In genomic region chr2:102449370-102449974, GRCh38 we compare ENCODE assay signal across 8 cellular contexts. TPM values are rescaled to one million over a fixed set of nuclear protein-coding genes. Genes with fewer than 3 reads are reported as not detected.
DNase-seq lines count a peak whose midpoint lies in the region; ATAC-seq and TF ChIP-seq lines count a peak whose summit lies in the region.

No MANE protein-coding gene starts in this region.

- H4K20me1 ChIP-seq in GM23338 (replicated peaks; ENCODE audit: insufficient read depth): no peaks in the 10 kb centered on the region

- H3K27me3 ChIP-seq in GM23338 (ENCODE audit: insufficient read depth): no peaks in the 10 kb centered on the region

- DNase-seq in AML-193 (lab: John Stamatoyannopoulos, UW): peak; percentile 43 to 60
- peak; percentile 68 for DNase-seq in GM23338 (ENCODE audit: low spot score)
- peak; percentile 52 for DNase-seq in SK-MEL-5 (ENCODE audit: low read depth, low spot score)
- peak in 3 of 4 experiments; percentile 21 to 53 (median 29) for DNase-seq in activated naive CD4-positive, alpha-beta T cell (lab: John Stamatoyannopoulos, UW)
- peak; percentile 32 for DNase-seq in left cardiac atrium
- peak; percentile 22 to 62 for DNase-seq in stimulated activated CD4-positive, alpha-beta T cell treated with anti-CD3 and anti-CD28 coated beads, Interleukin-15, amount 100 ng/mL, for 1 hour (ENCODE audit: low read depth in 1 of 2, low spot score in 1 of 2)

- H3K9me2 ChIP-seq in GM23338 (ENCODE audit: insufficient read depth): no peaks in the 10 kb centered on the region

- intact Hi-C loops in left cardiac atrium (cut with DNase I): loop anchor here in 1 of 2 donors (5.0 to 10.0 kb wide), 2 partner anchors 205 to 442 kb away; no protein-coding TSS in a partner anchor

- no peaks in the 10 kb centered on the region for H3K4me1 ChIP-seq in GM23338 (ENCODE audit: insufficient read depth)

- no peak overlapping the region for H3K27ac ChIP-seq in GM23338 (ENCODE audit: low read depth)

- H3K27me3 Mint-ChIP-seq in GM23338 (ENCODE audit: insufficient read depth, low read depth, poor library complexity): no peaks in the 10 kb centered on the region

- no peaks in the 10 kb centered on the region for H3K4me1 Mint-ChIP-seq in GM23338

- no peaks in the 10 kb centered on the region for H3K36me3 Mint-ChIP-seq in GM23338 (ENCODE audit: low read depth)

- in situ Hi-C loops in SK-MEL-5 (cut with HindIII; ENCODE audit: low pct_unique_long_range_greater_than_20kb, low sequenced_read_pairs): no loop called here

- no peak overlapping the region for H2AFZ ChIP-seq in GM23338

- no peaks in the 10 kb centered on the region for H3K36me3 ChIP-seq in GM23338 (ENCODE audit: insufficient read depth)

- no peak overlapping the region for H3K4me2 ChIP-seq in GM23338

- no peak overlapping the region for H3K4me3 ChIP-seq in GM23338

- no peaks in the 10 kb centered on the region for H3K9me3 Mint-ChIP-seq in GM23338

- no peak overlapping the region for H3K4me3 Mint-ChIP-seq in GM23338

- no peak overlapping the region for H3K27ac Mint-ChIP-seq in GM23338

- no peaks in the 10 kb centered on the region for H3F3A ChIP-seq in GM23338 (replicated peaks; ENCODE audit: low read depth)

- ATAC-seq in GM23338: no peak
- ATAC-seq in left cardiac atrium: no peak
- ATAC-seq in HG03565 (IDR thresholded peaks at IDR 0.05; ENCODE audit: unreplicated experiment): no peak
- no peak for ATAC-seq in HG02798 (IDR thresholded peaks at IDR 0.05; ENCODE audit: poor library complexity, unreplicated experiment)

- no peaks in the 10 kb centered on the region for H3K79me2 ChIP-seq in GM23338 (replicated peaks; ENCODE audit: insufficient read depth)

- peak; percentile 74 to 87 for TF ChIP-seq CTCF in GM23338 (conservative IDR thresholded peaks at IDR 0.05; ENCODE audit: low read depth in 2 of 2)

TF ChIP-seq in GM23338, 12 proteins besides CTCF, POLR2A, EP300 and RAD21:
- no peak for TF ChIP-seq NANOG (IDR thresholded peaks at IDR 0.05; ENCODE audit: borderline replicate concordance)
- TF ChIP-seq ZNF331 (CRISPR knock-in tag; IDR thresholded peaks at IDR 0.05; ENCODE audit: low read depth): no peak
- TF ChIP-seq CREB1 (CRISPR knock-in tag; IDR thresholded peaks at IDR 0.05; ENCODE audit: low read depth): no peak
- no peak for TF ChIP-seq JUNB (IDR thresholded peaks at IDR 0.05; ENCODE audit: unreplicated experiment)
- TF ChIP-seq EZH2 (IDR thresholded peaks at IDR 0.05; ENCODE audit: low read depth, unreplicated experiment): no peak
- TF ChIP-seq REST (IDR thresholded peaks at IDR 0.05; ENCODE audit: unreplicated experiment): no peak
- no peak for TF ChIP-seq ZNF114 (CRISPR knock-in tag; IDR thresholded peaks at IDR 0.05)
- TF ChIP-seq POLR2AphosphoS5 (IDR thresholded peaks at IDR 0.05; ENCODE audit: low read depth): no peak
- no peak for TF ChIP-seq ZNF462 (CRISPR knock-in tag; IDR thresholded peaks at IDR 0.05)
- TF ChIP-seq STAT1 (IDR thresholded peaks at IDR 0.05; ENCODE audit: unreplicated experiment): no peak

RNA-seq across cellular contexts. Expression of gene SLC9A4, which starts 23.6 kb away (rescaled TPM):
- not detected in 2 replicates for total RNA-seq in GM23338 (2014; rRNA removed; shearing (Covaris generic))
- not detected in 2 replicates for polyA plus RNA-seq in GM23338 (2016; fragmentation: Nextera tagmentation; extraction: Ambion mirVana)
- total RNA-seq in SK-MEL-5 (2014; rRNA removed; shearing (Covaris generic)): not detected in 2 replicates
- not detected in 2 replicates for polyA plus RNA-seq in SK-MEL-5 (2015; cell fraction: cytosol; rRNA removed)
- not detected in 2 replicates for polyA plus RNA-seq in SK-MEL-5 (2015; cell fraction: nucleus; rRNA removed)
- not detected for total RNA-seq in left cardiac atrium

RNA-seq across cellular contexts. Expression of gene IL18RAP, which starts 26.5 kb away (rescaled TPM):
- not detected in 2 replicates for total RNA-seq in GM23338 (2014; rRNA removed; shearing (Covaris generic))
- polyA plus RNA-seq in GM23338 (2016; fragmentation: Nextera tagmentation; extraction: Ambion mirVana): not detected in 2 replicates
- not detected in 2 replicates for total RNA-seq in SK-MEL-5 (2014; rRNA removed; shearing (Covaris generic))
- polyA plus RNA-seq in SK-MEL-5 (2015; cell fraction: cytosol; rRNA removed): not detected in 2 replicates
- not detected in 2 replicates for polyA plus RNA-seq in SK-MEL-5 (2015; cell fraction: nucleus; rRNA removed)
- 1 to 10 TPM; 1.1 to 1.3 TPM for total RNA-seq in left cardiac atrium
